In the genomic region with DNA sequence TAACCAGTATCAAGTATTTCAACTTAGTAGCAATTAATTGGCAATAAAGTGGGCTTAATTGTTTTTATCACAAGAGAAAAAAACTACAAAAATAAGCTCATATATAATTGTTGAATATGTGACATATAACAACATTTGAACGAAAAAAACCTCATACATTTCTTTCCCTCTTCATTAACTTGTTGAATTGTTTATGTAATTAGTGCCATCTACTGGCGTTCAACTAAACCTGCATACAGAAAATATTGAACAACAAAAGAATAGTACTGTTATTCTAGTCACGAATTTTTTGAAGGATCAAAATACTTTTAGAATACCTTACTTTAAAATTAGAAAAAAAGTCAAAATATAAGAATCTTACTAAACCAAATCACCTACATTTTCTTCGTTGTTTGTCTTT, we compare ENCODE assay signal across 8 cellular contexts.
A peak's percentile ranks its signal among the peaks of the same experiment; 100 is the strongest.
DNase-seq lines count a peak whose midpoint lies in the region; ATAC-seq, FAIRE-seq and TF ChIP-seq lines count a peak whose summit lies in the region.

No MANE protein-coding gene starts in this region.

- H3K4me3 ChIP-seq in Loucy (ENCODE audit: low read length, poor library complexity, severe bottlenecking) (no peak overlapping the region), adipocyte (ENCODE audit: low read length) (no peak overlapping the region)

- no peak overlapping the region for H2AFZ ChIP-seq in Loucy (ENCODE audit: low read length)

- TF ChIP-seq CTCF in Loucy (conservative IDR thresholded peaks at IDR 0.05; ENCODE audit: low read length) = peak; percentile 67

- H3K9me3 ChIP-seq in Loucy (ENCODE audit: insufficient read depth, low read depth, low read length) = no peaks in the 10 kb centered on the region
- no peaks in the 10 kb centered on the region for H3K9me3 ChIP-seq in adipocyte (ENCODE audit: control insufficient read depth, low read length)

- no peaks in the 10 kb centered on the region for H3K9me2 ChIP-seq in Loucy (replicated peaks; ENCODE audit: low read depth, low read length)

- H3K4me2 ChIP-seq in Loucy (ENCODE audit: low read depth, low read length, poor library complexity, severe bottlenecking) = no peak overlapping the region

- H3K9ac ChIP-seq in Loucy (ENCODE audit: low read depth, low read length, poor library complexity, severe bottlenecking) (no peak overlapping the region), adipocyte (ENCODE audit: low read length) (no peak overlapping the region)

- H4K20me1 ChIP-seq in Loucy (ENCODE audit: insufficient read depth, low read length, poor library complexity, severe bottlenecking) = no peaks in the 10 kb centered on the region

- TF ChIP-seq POLR2A in GM12891 (IDR thresholded peaks at IDR 0.05; ENCODE audit: low read depth, low read length) (no peak), GM12892 (IDR thresholded peaks at IDR 0.05; ENCODE audit: low read depth, low read length) (no peak)

- H3F3A ChIP-seq in Loucy (ENCODE audit: low read depth) = no peaks in the 10 kb centered on the region

- no peaks in the 10 kb centered on the region for H3K79me2 ChIP-seq in Loucy (ENCODE audit: insufficient read depth, low read length)

- no peak for ATAC-seq in HG03565 (IDR thresholded peaks at IDR 0.05; ENCODE audit: unreplicated experiment)

- no peaks in the 10 kb centered on the region for H3K27me3 ChIP-seq in Loucy (ENCODE audit: insufficient read depth, low read length, poor library complexity, severe bottlenecking)
- peaks cover 8% of the 10 kb centered on the region for H3K27me3 ChIP-seq in adipocyte (replicated peaks; ENCODE audit: control insufficient read depth, insufficient read depth, low read length)

- H3K36me3 ChIP-seq in Loucy (ENCODE audit: insufficient read depth, low read length) (no peaks in the 10 kb centered on the region), adipocyte (ENCODE audit: control insufficient read depth, insufficient read depth, low read length, severe bottlenecking) (no peaks in the 10 kb centered on the region)

- no peak for FAIRE-seq in GM12891 (lab: Jason Lieb, UNC)
- no peak for FAIRE-seq in GM12892 (lab: Jason Lieb, UNC)

- H3K4me1 ChIP-seq in Loucy (ENCODE audit: insufficient read depth, low read length, poor library complexity, severe bottlenecking) (no peaks in the 10 kb centered on the region), adipocyte (ENCODE audit: control insufficient read depth, insufficient read depth, low read length) (no peaks in the 10 kb centered on the region)

- DNase-seq in GM03348 (ENCODE audit: low spot score) = peak; percentile 9
- peak; percentile 73 for DNase-seq in adipocyte (ENCODE audit: low read depth)
- DNase-seq in kidney tubule cell (ENCODE audit: low spot score) = peak; percentile 51
- no peak for DNase-seq in GM12891 (ENCODE audit: insufficient read length, low spot score)
- DNase-seq in DMS79 treated with DMSO at 0.1 percent for 48 hours (lab: John Stamatoyannopoulos, UW) = no peak
- no peak for DNase-seq in GM12892 (ENCODE audit: insufficient read length)

TF ChIP-seq in GM12891, 5 proteins besides CTCF, POLR2A, EP300 and RAD21:
- TF ChIP-seq SPI1 (IDR thresholded peaks at IDR 0.05; ENCODE audit: low read depth, low read length) (no peak), POLR2AphosphoS5 (IDR thresholded peaks at IDR 0.05; ENCODE audit: low read depth, low read length) (no peak), TAF1 (IDR thresholded peaks at IDR 0.05; ENCODE audit: low read depth, low read length) (no peak), POU2F2 (IDR thresholded peaks at IDR 0.05; ENCODE audit: low read depth, low read length) (no peak), PAX5 (IDR thresholded peaks at IDR 0.05; ENCODE audit: insufficient read depth, low read length, severe bottlenecking) (no peak)

Comparison
In these comparisons a context has a peak if more than half of its experiments do, and no peak if none do; other contexts are left out.
1. DNase-seq: peak in GM03348 (single experiment), adipocyte (single experiment) and kidney tubule cell (single experiment); none in GM12891 (single experiment), DMS79 treated with DMSO at 0.1 percent for 48 hours (single experiment) and GM12892 (single experiment).